ENCODE assay signal across 28 cellular contexts in genomic region chr20:31790401-31790800, GRCh38. TPM values are rescaled to one million over a fixed set of nuclear protein-coding genes. Genes with fewer than 3 reads are reported as not detected.
"Had no signal": no experiment of that assay in that cellular context is flagged by ENCODE, and none has a peak within 500 bp of the region (broad histone marks: within the 10 kb centered on the region; RNA-seq: fewer than 3 reads in every experiment).

No MANE protein-coding gene starts in this region.

- DNase-seq: activated CD4-positive, alpha-beta memory T cell treated with anti-CD3 and anti-CD28 coated beads for 36 hours; activated CD4-positive, alpha-beta T cell treated with anti-CD3 and anti-CD28 coated beads, Interleukin-2, amount 10 ng/mL, durations not matched to agents 7 days and 5 days; activated CD4-positive, CD25-positive, alpha-beta regulatory T cell; activated CD8-positive, alpha-beta memory T cell treated with anti-CD3 and anti-CD28 coated beads for 24 hours; activated effector memory CD4-positive, alpha-beta T cell treated with anti-CD3 and anti-CD28 coated beads, Interleukin-2, amount 50 U/mL, for 16 hours; activated naive CD4-positive, alpha-beta T cell treated with Interleukin-2 at 50 U/mL for 16 hours; activated naive CD8-positive, alpha-beta T cell treated with anti-CD3 and anti-CD28 coated beads, Interleukin-2, amount 50 U/mL, for 24 hours; activated T-cell treated with anti-CD3 and anti-CD28 coated beads, Interleukin-2, amount 50 U/mL, for 4 hours; caudate nucleus; KG1; NCI-H1092 treated with DMSO at 0.1 percent for 48 hours; NCI-H1417 treated with DMSO at 0.1 percent for 48 hours; NCI-H1694; NCI-H2029; NCI-H2107; NCI-H2171 treated with DMSO at 0.1 percent for 48 hours; NCI-H226; NCI-H526 treated with DMSO at 0.1 percent for 48 hours; NCI-H82; SIG-M5; T-helper 17 cell; T1000 had no signal

- H3K4me3 ChIP-seq: breast epithelium had no signal

- H3K36me3 ChIP-seq: breast epithelium had no signal

- H3K9me3 ChIP-seq: breast epithelium had no signal

- H3K27me3 ChIP-seq: breast epithelium had no signal

- H3K4me1 ChIP-seq: breast epithelium had no signal

- H3K27ac ChIP-seq: breast epithelium, VCaP had no signal

RNA-seq across cellular contexts. Expression of gene MYLK2, which starts 28.8 kb away (rescaled TPM):
- total RNA-seq: breast epithelium, T-helper 17 cell had no signal

RNA-seq across cellular contexts. Expression of gene FOXS1, which starts 55.0 kb away (rescaled TPM):
- total RNA-seq: activated CD4-positive, alpha-beta memory T cell treated with anti-CD3 and anti-CD28 coated beads for 36 hours; activated CD4-positive, alpha-beta T cell treated with anti-CD3 and anti-CD28 coated beads, Interleukin-2, amount 10 ng/mL, durations not matched to agents 7 days and 5 days; activated naive CD4-positive, alpha-beta T cell treated with anti-CD3 and anti-CD28 coated beads, Interleukin-2, amount 50 U/mL, for 72 hours; activated T-cell treated with anti-CD3 and anti-CD28 coated beads, Interleukin-2, amount 50 U/mL, for 4 hours; MCF 10A; NCI-H460; OCI-LY7; T-helper 17 cell had no signal
